ENCODE assay signal across 8 cellular contexts in genomic region chr20:58308680-58309527, GRCh38. TPM values are rescaled to one million over a fixed set of nuclear protein-coding genes. Genes with fewer than 3 reads are reported as not detected.
A peak's percentile ranks its signal among the peaks of the same experiment; 100 is the strongest.
DNase-seq lines count a peak whose midpoint lies in the region; ATAC-seq, FAIRE-seq and TF ChIP-seq lines count a peak whose summit lies in the region.

No MANE protein-coding gene starts in this region.

- H4K20me1 ChIP-seq in H1 (replicated peaks in 1 of 2; ENCODE audit: control insufficient read depth in 1 of 2, insufficient read depth in 2 of 2, low read length in 2 of 2), result no peaks in the 10 kb centered on the region

- TF ChIP-seq RAD21 in H1 (IDR thresholded peaks at IDR 0.05 in 1 of 2, conservative IDR thresholded peaks at IDR 0.05 in 1 of 2; ENCODE audit: low read depth in 2 of 2, low read length in 2 of 2), result no peak

- no peak overlapping the region for H2BK12ac ChIP-seq in H1 (ENCODE audit: low read depth, low read length)

- peak overlapping the region; percentile 96 for H4K8ac ChIP-seq in H1 (ENCODE audit: extremely low read depth, insufficient read depth, low read length)

- H3K9ac ChIP-seq in H1 (replicated peaks in 1 of 4; ENCODE audit: extremely low read depth in 1 of 4, low read depth in 3 of 4, low read length in 3 of 4), result peak overlapping the region; percentile 55 to 77 (median 68)

- H3K36me3 ChIP-seq in H1 (ENCODE audit: control insufficient read depth in 2 of 4, insufficient read depth in 4 of 4, low read length in 3 of 4), result peaks cover 0 to 10% (median 4%) of the 10 kb centered on the region in 4 experiments; a peak in 4 of 8 replicates

- FAIRE-seq in H1 (lab: Jason Lieb, UNC), result no peak

- H3K79me1 ChIP-seq in H1 (ENCODE audit: low read depth, low read length), result peaks cover 2% of the 10 kb centered on the region; the same call in 1 of the 2 replicates

- H3K9me3 ChIP-seq in H1 (ENCODE audit: insufficient read depth in 2 of 2, low read depth in 1 of 2, low read length in 1 of 2), result no peaks in the 10 kb centered on the region

- H3K4me1 Mint-ChIP-seq in activated CD4-positive, alpha-beta memory T cell treated with anti-CD3 and anti-CD28 coated beads for 36 hours (ENCODE audit: low read depth), result peaks cover 72% of the 10 kb centered on the region
- peaks cover 14% of the 10 kb centered on the region for H3K4me1 Mint-ChIP-seq in mesothelial cell of epicardium

- H3K23ac ChIP-seq in H1 (ENCODE audit: insufficient read length), result no peak overlapping the region

- peak overlapping the region; percentile 80 for H3K4me3 Mint-ChIP-seq in activated CD4-positive, alpha-beta memory T cell treated with anti-CD3 and anti-CD28 coated beads for 36 hours
- peak overlapping the region; percentile 77 for H3K4me3 Mint-ChIP-seq in mesothelial cell of epicardium

- no peaks in the 10 kb centered on the region for H3K9me3 Mint-ChIP-seq in activated CD4-positive, alpha-beta memory T cell treated with anti-CD3 and anti-CD28 coated beads for 36 hours
- H3K9me3 Mint-ChIP-seq in mesothelial cell of epicardium, result no peaks in the 10 kb centered on the region

- H3K27ac ChIP-seq in H1 (ENCODE audit: low read depth, low read length) (no peak overlapping the region; the same call in 1 of the 2 replicates), temporal lobe (ENCODE audit: low read depth, low read length) (peak overlapping the region; percentile 53)

- H3K23me2 ChIP-seq in H1 (ENCODE audit: low read depth, low read length), result 0 out of 2 replicates have a peak, but pooled peaks cover 5% of the 10 kb centered on the region

- peaks cover 22% of the 10 kb centered on the region for H3K36me3 Mint-ChIP-seq in activated CD4-positive, alpha-beta memory T cell treated with anti-CD3 and anti-CD28 coated beads for 36 hours
- H3K36me3 Mint-ChIP-seq in mesothelial cell of epicardium, result peaks cover 17% of the 10 kb centered on the region

- H3K4me1 ChIP-seq in H1 (replicated peaks in 1 of 4; ENCODE audit: control insufficient read depth in 3 of 4, insufficient read depth in 4 of 4, low read length in 3 of 4), result peaks cover 0 to 3% (median 0%) of the 10 kb centered on the region in 4 experiments; a peak in 2 of 7 replicates

- no peaks in the 10 kb centered on the region for H3K27me3 Mint-ChIP-seq in activated CD4-positive, alpha-beta memory T cell treated with anti-CD3 and anti-CD28 coated beads for 36 hours
- H3K27me3 Mint-ChIP-seq in mesothelial cell of epicardium (ENCODE audit: low read depth), result no peaks in the 10 kb centered on the region

- no peak overlapping the region for H3K4ac ChIP-seq in H1 (replicated peaks; ENCODE audit: insufficient read length, low read depth, low read length)

- ATAC-seq in GM21526 (IDR thresholded peaks at IDR 0.05; ENCODE audit: low FRiP score, unreplicated experiment), result peak; percentile 51

- no peak overlapping the region for H3K14ac ChIP-seq in H1 (ENCODE audit: insufficient read length)

- peak overlapping the region; percentile 49 to 80 for H3K4me2 ChIP-seq in H1 (ENCODE audit: insufficient read depth in 1 of 2, low read depth in 2 of 2, low read length in 2 of 2)

- H4K5ac ChIP-seq in H1 (ENCODE audit: insufficient read length, low read depth, low read length), result no peak overlapping the region

- H2BK15ac ChIP-seq in H1 (ENCODE audit: low read length), result no peak overlapping the region

- TF ChIP-seq CTCF in H1 (IDR thresholded peaks at IDR 0.05; ENCODE audit: control extremely low read depth in 1 of 3, insufficient read depth in 1 of 3, low read depth in 1 of 3, low read length in 3 of 3) (no peak), mesothelial cell of epicardium (IDR thresholded peaks at IDR 0.05; ENCODE audit: unreplicated experiment) (no peak)

- H2BK20ac ChIP-seq in H1 (ENCODE audit: low read length), result no peak overlapping the region

- H2AK5ac ChIP-seq in H1 (ENCODE audit: low read depth, low read length), result no peak overlapping the region

- H3K27ac Mint-ChIP-seq in activated CD4-positive, alpha-beta memory T cell treated with anti-CD3 and anti-CD28 coated beads for 36 hours, result peak overlapping the region; percentile 89
- peak overlapping the region; percentile 78 for H3K27ac Mint-ChIP-seq in mesothelial cell of epicardium

- 29% methylated on average over 19 of the region's 41 CpGs; no CpG with 5 or more reads in 1 of the 2 experiments for WGBS in H1 (ENCODE audit: extremely low coverage in 1 of 2, insufficient coverage in 1 of 2, insufficient read length in 1 of 2, insufficient replicate concordance in 2 of 2, low coverage in 1 of 2, low lambda C conversion rate in 2 of 2, missing lambda C conversion rate in 1 of 2), 2 experiments

- H3K4me3 ChIP-seq in H1 (ENCODE audit: extremely low read depth in 1 of 4, insufficient read depth in 2 of 4, low read depth in 3 of 4, low read length in 4 of 4), result peak overlapping the region; percentile 76 to 97 (median 90)

- H3K27me3 ChIP-seq in H1 (replicated peaks in 1 of 4; ENCODE audit: control insufficient read depth in 3 of 4, extremely low read depth in 1 of 4, insufficient read depth in 3 of 4, low read length in 3 of 4), result no peaks in the 10 kb centered on the region

- no peak overlapping the region for H2BK120ac ChIP-seq in H1 (replicated peaks; ENCODE audit: low read depth, low read length)

- no peak overlapping the region for H3K56ac ChIP-seq in H1 (replicated peaks; ENCODE audit: insufficient read length, low read depth, low read length)

- H4K91ac ChIP-seq in H1 (replicated peaks; ENCODE audit: insufficient read length, low read length), result peak overlapping the region; percentile 48

- CTCF ChIA-PET in activated CD4-positive, alpha-beta memory T cell treated with anti-CD3 and anti-CD28 coated beads for 36 hours (lab: Charles Lee), result no interaction called here
- CTCF ChIA-PET in H1 (lab: Charles Lee; ENCODE audit: partially characterized antibody), result interaction anchor here (0.9 to 1.3 kb wide), 2 partner anchors 61 to 138 kb away, joined by 4 read pairs; no protein-coding TSS in a partner anchor

- peaks cover 0 to 9% of the 10 kb centered on the region in 2 experiments; a peak in 1 of 4 replicates for H3K79me2 ChIP-seq in H1 (ENCODE audit: control insufficient read depth in 1 of 2, insufficient read depth in 2 of 2, low read length in 2 of 2)

- POLR2A ChIA-PET in activated CD4-positive, alpha-beta memory T cell treated with anti-CD3 and anti-CD28 coated beads for 36 hours (lab: Charles Lee), result interaction anchor here (1.2 kb wide), 1 partner anchor 81 kb away, joined by 8 read pairs; the partner anchor contains the start of gene VAPB
- POLR2A ChIA-PET in H1 (lab: Charles Lee; ENCODE audit: partially characterized antibody), result interaction anchor here (1.0 to 1.5 kb wide), 4 partner anchors 13 to 63 kb away, joined by 3 to 4 read pairs (median 4); no protein-coding TSS in a partner anchor

- intact Hi-C loops in activated CD4-positive, alpha-beta memory T cell treated with anti-CD3 and anti-CD28 coated beads for 36 hours (cut with micrococcal nuclease), result loop anchor here (1.0 to 5.0 kb wide), 7 partner anchors 43 to 912 kb away; partner anchors contain the start of gene ZBP1

- TF ChIP-seq EP300 in H1 (IDR thresholded peaks at IDR 0.05; ENCODE audit: borderline replicate concordance in 1 of 2, low read depth in 2 of 2, low read length in 2 of 2), result no peak

- peak overlapping the region; percentile 42; the same call in 1 of the 2 replicates for H2AFZ ChIP-seq in H1 (ENCODE audit: low read length)

- peak overlapping the region; percentile 52; the same call in 1 of the 2 replicates for H2BK5ac ChIP-seq in H1 (ENCODE audit: low read depth, low read length)

- peak overlapping the region; percentile 83 for H3K18ac ChIP-seq in H1 (ENCODE audit: extremely low read depth, low read length)

- DNase-seq in EL (peak; percentile 53), HuH-7 (ENCODE audit: low spot score) (peak; percentile 69), H1 (ENCODE audit: low read depth in 1 of 2, low spot score in 2 of 2) (peak in 1 of 2 experiments; percentile 82), mesothelial cell of epicardium (ENCODE audit: low spot score in 2 of 2, unreplicated experiment in 2 of 2) (peak; percentile 47 to 75), NCI-H524 treated with DMSO at 0.1 percent for 48 hours (lab: John Stamatoyannopoulos, UW) (no peak)
- DNase-seq in activated CD4-positive, alpha-beta memory T cell treated with anti-CD3 and anti-CD28 coated beads for 36 hours, result peak; percentile 25

- TF ChIP-seq POLR2A in H1 (IDR thresholded peaks at IDR 0.05; ENCODE audit: control extremely low read depth in 1 of 2, low read depth in 2 of 2, low read length in 2 of 2), result peak; percentile 54 to 89

TF ChIP-seq in H1, 55 proteins besides CTCF, POLR2A, EP300 and RAD21 (continues in another document):
- TF ChIP-seq TAF1 (IDR thresholded peaks at IDR 0.05; ENCODE audit: low read depth, low read length) (peak; percentile 87), POU5F1 (IDR thresholded peaks at IDR 0.05; ENCODE audit: low read depth, low read length) (no peak), TAF7 (optimal IDR thresholded peaks at IDR 0.05; ENCODE audit: borderline replicate concordance, low read depth, low read length) (peak; percentile 15), MAFK (IDR thresholded peaks at IDR 0.05; ENCODE audit: low read depth, low read length) (no peak), BCL11A (IDR thresholded peaks at IDR 0.05; ENCODE audit: low read depth in 2 of 2, low read length in 2 of 2) (no peak), KDM4A (IDR thresholded peaks at IDR 0.05; ENCODE audit: low read depth, low read length, severe bottlenecking) (peak; percentile 11), SIN3A (conservative IDR thresholded peaks at IDR 0.05 in 1 of 2, IDR thresholded peaks at IDR 0.05 in 1 of 2; ENCODE audit: low read depth in 1 of 2, low read length in 2 of 2) (peak in 1 of 2 experiments; percentile 25; a peak in 1 of 4 replicates), NRF1 (IDR thresholded peaks at IDR 0.05; ENCODE audit: low read depth, low read length) (no peak), CTBP2 (IDR thresholded peaks at IDR 0.05; ENCODE audit: borderline replicate concordance, insufficient read depth, insufficient read length, low read length) (no peak), SRF (IDR thresholded peaks at IDR 0.05; ENCODE audit: low read depth, low read length) (no peak), YY1 (IDR thresholded peaks at IDR 0.05; ENCODE audit: low read depth, low read length) (no peak; the same call in 1 of the 2 replicates)

RNA-seq across cellular contexts. Expression of gene RAB22A, which starts 0.6 kb away (rescaled TPM):
- total RNA-seq in activated CD4-positive, alpha-beta memory T cell treated with anti-CD3 and anti-CD28 coated beads for 36 hours, result 10 to 100 TPM; 10.5 to 12.0 TPM
- total RNA-seq in H1 (2021; fragmentation: NEBNext Ultra II Directional; extraction: Animal tissue kit (Norgen Biotek cat#: 25700)), result 6.2 and 6.6 TPM in 2 replicates
- 3.1 and 3.4 TPM in 2 replicates for polyA plus RNA-seq in H1 (2011; rRNA removed)
- polyA plus RNA-seq in H1 (2011; cell fraction: cytosol; rRNA removed), result 2.6 TPM
- polyA plus RNA-seq in H1 (2011; cell fraction: nucleus; rRNA removed), result 7.6 TPM
- 2.2 to 3.5 TPM (median 2.8 TPM) in 4 replicates for polyA plus RNA-seq in H1 (2012, experiment 1 of 2)
- 0.45 TPM for polyA plus RNA-seq in H1 (2012, experiment 2 of 2)
- polyA plus RNA-seq in H1 (2013, experiment 1 of 2), result 3.6 TPM
- 3.2 TPM for polyA plus RNA-seq in H1 (2013, experiment 2 of 2)
- polyA minus RNA-seq in H1 (2011; rRNA and poly(A)+ RNA removed), result 8.4 and 8.9 TPM in 2 replicates
- 4.4 TPM for polyA minus RNA-seq in H1 (2011; cell fraction: cytosol; rRNA and poly(A)+ RNA removed)
- 11.1 TPM for polyA minus RNA-seq in H1 (2011; cell fraction: nucleus; rRNA and poly(A)+ RNA removed)
- total RNA-seq in mesothelial cell of epicardium, result 20.4 to 21.2 TPM (median 20.7 TPM) in 3 replicates
- total RNA-seq in temporal lobe, result 32.9 TPM
